Comparison of ENCODE assay signal across 10 cellular contexts in the genomic region with DNA sequence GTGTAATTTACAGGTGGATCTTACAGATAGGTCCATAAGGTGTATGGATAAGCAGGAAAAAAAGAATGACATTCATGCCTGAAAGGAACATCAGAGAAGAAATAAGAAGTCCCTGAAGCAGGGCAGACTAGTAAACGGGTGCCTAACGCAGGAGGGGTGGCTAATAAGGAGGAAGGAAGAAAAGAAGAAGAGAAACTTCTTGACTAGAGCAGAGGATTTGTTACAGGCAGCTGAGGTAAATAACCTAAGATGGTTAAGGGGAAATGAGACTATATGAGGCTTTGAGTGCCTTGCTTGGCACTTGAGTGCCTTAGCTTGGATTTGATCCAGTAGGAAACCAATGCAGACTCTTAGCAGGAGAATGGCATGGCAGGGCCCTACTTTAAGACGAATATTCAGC.
DNase-seq lines count a peak whose midpoint lies in the region; ATAC-seq lines count a peak whose summit lies in the region.
"Had no signal": no experiment of that assay in that cellular context is flagged by ENCODE, and none has a peak within 500 bp of the region (broad histone marks: within the 10 kb centered on the region; RNA-seq: fewer than 3 reads in every experiment).

No MANE protein-coding gene starts in this region.

- H3K4me3 Mint-ChIP-seq in natural killer cell treated with Interleukin-12 subunit alpha and Interleukin-12 subunit beta and Interleukin-15 and Interleukin-18, amount 100 ng/mL, for 72 hours = no peak overlapping the region
- no peak overlapping the region for H3K4me3 Mint-ChIP-seq in activated T-helper 2 cell treated with anti-CD3 and anti-CD28 coated beads, Interferon-gamma antibody, Interleukin-2, Interleukin-4, amounts not matched to agents 10 μg/mL and 5 μg/mL and 100 μg/mL, durations not matched to agents 14 hours and 24 hours and 36 hours (ENCODE audit: low read depth)
- H3K4me3 Mint-ChIP-seq: CD4-positive, CD25-positive, alpha-beta regulatory T cell had no signal

- intact Hi-C loops in activated T-helper 2 cell treated with anti-CD3 and anti-CD28 coated beads, Interferon-gamma antibody, Interleukin-2, Interleukin-4, amounts not matched to agents 10 μg/mL and 5 μg/mL and 100 μg/mL, durations not matched to agents 14 hours and 24 hours and 36 hours (cut with micrococcal nuclease) = no loop called here

- H3K4me1 Mint-ChIP-seq in natural killer cell treated with Interleukin-12 subunit alpha and Interleukin-12 subunit beta and Interleukin-15 and Interleukin-18, amount 100 ng/mL, for 72 hours (ENCODE audit: low read depth in 2 of 2) = no peaks in the 10 kb centered on the region
- H3K4me1 Mint-ChIP-seq in activated T-helper 2 cell treated with anti-CD3 and anti-CD28 coated beads, Interferon-gamma antibody, Interleukin-2, Interleukin-4, amounts not matched to agents 10 μg/mL and 5 μg/mL and 100 μg/mL, durations not matched to agents 14 hours and 24 hours and 36 hours (ENCODE audit: low read depth) = no peaks in the 10 kb centered on the region
- H3K4me1 Mint-ChIP-seq: CD4-positive, CD25-positive, alpha-beta regulatory T cell had no signal

- H3K9me3 Mint-ChIP-seq in natural killer cell treated with Interleukin-12 subunit alpha and Interleukin-12 subunit beta and Interleukin-15 and Interleukin-18, amount 100 ng/mL, for 72 hours = no peaks in the 10 kb centered on the region
- no peaks in the 10 kb centered on the region for H3K9me3 Mint-ChIP-seq in activated T-helper 2 cell treated with anti-CD3 and anti-CD28 coated beads, Interferon-gamma antibody, Interleukin-2, Interleukin-4, amounts not matched to agents 10 μg/mL and 5 μg/mL and 100 μg/mL, durations not matched to agents 14 hours and 24 hours and 36 hours

- no peak overlapping the region for H3K27ac Mint-ChIP-seq in natural killer cell treated with Interleukin-12 subunit alpha and Interleukin-12 subunit beta and Interleukin-15 and Interleukin-18, amount 100 ng/mL, for 72 hours
- H3K27ac Mint-ChIP-seq in activated T-helper 2 cell treated with anti-CD3 and anti-CD28 coated beads, Interferon-gamma antibody, Interleukin-2, Interleukin-4, amounts not matched to agents 10 μg/mL and 5 μg/mL and 100 μg/mL, durations not matched to agents 14 hours and 24 hours and 36 hours = no peak overlapping the region
- H3K27ac Mint-ChIP-seq: CD4-positive, CD25-positive, alpha-beta regulatory T cell had no signal

- H3K27me3 Mint-ChIP-seq in natural killer cell treated with Interleukin-12 subunit alpha and Interleukin-12 subunit beta and Interleukin-15 and Interleukin-18, amount 100 ng/mL, for 72 hours = no peaks in the 10 kb centered on the region
- no peaks in the 10 kb centered on the region for H3K27me3 Mint-ChIP-seq in activated T-helper 2 cell treated with anti-CD3 and anti-CD28 coated beads, Interferon-gamma antibody, Interleukin-2, Interleukin-4, amounts not matched to agents 10 μg/mL and 5 μg/mL and 100 μg/mL, durations not matched to agents 14 hours and 24 hours and 36 hours (ENCODE audit: low read depth)
- H3K27me3 Mint-ChIP-seq: CD4-positive, CD25-positive, alpha-beta regulatory T cell had no signal

- ATAC-seq in GM19452 (IDR thresholded peaks at IDR 0.05; ENCODE audit: unreplicated experiment) (peak; percentile 83), HG03103 (IDR thresholded peaks at IDR 0.05; ENCODE audit: low read depth, unreplicated experiment) (peak; percentile 96)
- ATAC-seq in natural killer cell treated with Interleukin-12 subunit alpha and Interleukin-12 subunit beta and Interleukin-15 and Interleukin-18, amount 100 ng/mL, for 72 hours = no peak

- DNase-seq in DMS79 treated with DMSO at 0.1 percent for 48 hours (lab: John Stamatoyannopoulos, UW) = peak; percentile 49
- DNase-seq in SKM-1 treated with dmso at 0.1 percent for 144 hours (lab: John Stamatoyannopoulos, UW; ENCODE audit: unreplicated experiment) = peak; percentile 72
- DNase-seq in SW 1271 (lab: John Stamatoyannopoulos, UW) = no peak
- DNase-seq in natural killer cell treated with Interleukin-12 subunit alpha and Interleukin-12 subunit beta and Interleukin-15 and Interleukin-18, amount 100 ng/mL, for 72 hours (ENCODE audit: low spot score) = no peak
- no peak for DNase-seq in activated T-helper 2 cell treated with anti-CD3 and anti-CD28 coated beads, Interferon-gamma antibody, Interleukin-2, Interleukin-4, amounts not matched to agents 10 μg/mL and 5 μg/mL and 100 μg/mL, durations not matched to agents 14 hours and 24 hours and 36 hours (ENCODE audit: low spot score)
- no peak for DNase-seq in NCI-H1436 treated with DMSO at 0.1 percent for 48 hours (lab: John Stamatoyannopoulos, UW)
- DNase-seq: CD4-positive, CD25-positive, alpha-beta regulatory T cell; PC-9 had no signal

- H3K36me3 Mint-ChIP-seq in natural killer cell treated with Interleukin-12 subunit alpha and Interleukin-12 subunit beta and Interleukin-15 and Interleukin-18, amount 100 ng/mL, for 72 hours = no peaks in the 10 kb centered on the region
- no peaks in the 10 kb centered on the region for H3K36me3 Mint-ChIP-seq in activated T-helper 2 cell treated with anti-CD3 and anti-CD28 coated beads, Interferon-gamma antibody, Interleukin-2, Interleukin-4, amounts not matched to agents 10 μg/mL and 5 μg/mL and 100 μg/mL, durations not matched to agents 14 hours and 24 hours and 36 hours (ENCODE audit: low read depth)
- H3K36me3 Mint-ChIP-seq: CD4-positive, CD25-positive, alpha-beta regulatory T cell had no signal

Comparison
In these comparisons a context has a peak if more than half of its experiments do, and no peak if none do; other contexts are left out.
1. DNase-seq: peak in DMS79 treated with DMSO at 0.1 percent for 48 hours (single experiment) and SKM-1 treated with dmso at 0.1 percent for 144 hours (single experiment); none in SW 1271 (0 of 2), natural killer cell treated with Interleukin-12 subunit alpha and Interleukin-12 subunit beta and Interleukin-15 and Interleukin-18, amount 100 ng/mL, for 72 hours (single experiment), activated T-helper 2 cell treated with anti-CD3 and anti-CD28 coated beads, Interferon-gamma antibody, Interleukin-2, Interleukin-4, amounts not matched to agents 10 μg/mL and 5 μg/mL and 100 μg/mL, durations not matched to agents 14 hours and 24 hours and 36 hours (single experiment) and NCI-H1436 treated with DMSO at 0.1 percent for 48 hours (single experiment).
2. ATAC-seq: peak in GM19452 (single experiment) and HG03103 (single experiment); none in natural killer cell treated with Interleukin-12 subunit alpha and Interleukin-12 subunit beta and Interleukin-15 and Interleukin-18, amount 100 ng/mL, for 72 hours (0 of 2).